In genomic region chr2:236288373-236288772, GRCh38 we compare ENCODE assay signal across 5 cellular contexts. TPM values are rescaled to one million over a fixed set of nuclear protein-coding genes. Genes with fewer than 3 reads are reported as not detected.
"Had no signal": no experiment of that assay in that cellular context is flagged by ENCODE, and none has a peak within 500 bp of the region (broad histone marks: within the 10 kb centered on the region; RNA-seq: fewer than 3 reads in every experiment).

No MANE protein-coding gene starts in this region.

RNA-seq across cellular contexts. Expression of gene ASB18, which starts 24.2 kb away (rescaled TPM):
- total RNA-seq: GM23338, H1, H9, HT-29, IMR-90 had no signal
- polyA plus RNA-seq: GM23338, H1, IMR-90 had no signal
